Comparison of ENCODE assay signal across 9 cellular contexts in genomic region chr3:102224171-102224570, GRCh38.
DNase-seq lines count a peak whose midpoint lies in the region; ATAC-seq and TF ChIP-seq lines count a peak whose summit lies in the region.
"Had no signal": no experiment of that assay in that cellular context is flagged by ENCODE, and none has a peak within 500 bp of the region (broad histone marks: within the 10 kb centered on the region; RNA-seq: fewer than 3 reads in every experiment).

No MANE protein-coding gene starts in this region.

- DNase-seq in COLO668 (lab: John Stamatoyannopoulos, UW; ENCODE audit: unreplicated experiment) (peak; percentile 10), left kidney (ENCODE audit: low read depth, low spot score) (peak; percentile 28), T-helper 9 cell (no peak), NCI-H128 (lab: John Stamatoyannopoulos, UW; ENCODE audit: unreplicated experiment) (no peak)
- DNase-seq in stimulated activated CD4-positive, alpha-beta T cell treated with anti-CD3 and anti-CD28 coated beads, Interleukin-2, amount 100 ng/mL, for 24 hours: no peak
- DNase-seq in natural killer cell treated with Interleukin-12 subunit alpha and Interleukin-12 subunit beta and Interleukin-15 and Interleukin-18, amount 100 ng/mL, for 72 hours (ENCODE audit: low spot score): no peak

- peak; percentile 40 for ATAC-seq in GM21786 (IDR thresholded peaks at IDR 0.05; ENCODE audit: unreplicated experiment)
- no peak for ATAC-seq in natural killer cell treated with Interleukin-12 subunit alpha and Interleukin-12 subunit beta and Interleukin-15 and Interleukin-18, amount 100 ng/mL, for 72 hours

- H3K27ac Mint-ChIP-seq in natural killer cell treated with Interleukin-12 subunit alpha and Interleukin-12 subunit beta and Interleukin-15 and Interleukin-18, amount 100 ng/mL, for 72 hours: no peak overlapping the region

- no peaks in the 10 kb centered on the region for H3K9me3 Mint-ChIP-seq in natural killer cell treated with Interleukin-12 subunit alpha and Interleukin-12 subunit beta and Interleukin-15 and Interleukin-18, amount 100 ng/mL, for 72 hours

- no peaks in the 10 kb centered on the region for H3K36me3 Mint-ChIP-seq in natural killer cell treated with Interleukin-12 subunit alpha and Interleukin-12 subunit beta and Interleukin-15 and Interleukin-18, amount 100 ng/mL, for 72 hours

- H3K27me3 Mint-ChIP-seq in natural killer cell treated with Interleukin-12 subunit alpha and Interleukin-12 subunit beta and Interleukin-15 and Interleukin-18, amount 100 ng/mL, for 72 hours: peaks cover 3 to 21% of the 10 kb centered on the region in 2 donors

- peak; percentile 70 for TF ChIP-seq CTCF in VCaP (conservative IDR thresholded peaks at IDR 0.05)

- peaks cover 0 to 8% of the 10 kb centered on the region in 2 donors for H3K4me1 Mint-ChIP-seq in natural killer cell treated with Interleukin-12 subunit alpha and Interleukin-12 subunit beta and Interleukin-15 and Interleukin-18, amount 100 ng/mL, for 72 hours (ENCODE audit: low read depth in 2 of 2)

- H3K4me3 Mint-ChIP-seq in natural killer cell treated with Interleukin-12 subunit alpha and Interleukin-12 subunit beta and Interleukin-15 and Interleukin-18, amount 100 ng/mL, for 72 hours: no peak overlapping the region

- H3K27ac ChIP-seq in VCaP: no peak overlapping the region
- H3K27ac ChIP-seq: HL-60 had no signal

Comparison
In these comparisons a context has a peak if more than half of its experiments do, and no peak if none do; other contexts are left out.
1. DNase-seq: peak in COLO668 (single experiment) and left kidney (single experiment); none in stimulated activated CD4-positive, alpha-beta T cell treated with anti-CD3 and anti-CD28 coated beads, Interleukin-2, amount 100 ng/mL, for 24 hours (0 of 2), natural killer cell treated with Interleukin-12 subunit alpha and Interleukin-12 subunit beta and Interleukin-15 and Interleukin-18, amount 100 ng/mL, for 72 hours (single experiment), T-helper 9 cell (single experiment) and NCI-H128 (single experiment).